Comparison of ENCODE assay signal across 1 cellular context in genomic region chr4:86831262-86832090, GRCh38.
TF ChIP-seq lines count a peak whose summit lies in the region.

No MANE protein-coding gene starts in this region.

TF ChIP-seq in HCT116, 20 proteins besides CTCF, POLR2A, EP300 and RAD21 (continued from another document):
- TF ChIP-seq, protein P1, sequence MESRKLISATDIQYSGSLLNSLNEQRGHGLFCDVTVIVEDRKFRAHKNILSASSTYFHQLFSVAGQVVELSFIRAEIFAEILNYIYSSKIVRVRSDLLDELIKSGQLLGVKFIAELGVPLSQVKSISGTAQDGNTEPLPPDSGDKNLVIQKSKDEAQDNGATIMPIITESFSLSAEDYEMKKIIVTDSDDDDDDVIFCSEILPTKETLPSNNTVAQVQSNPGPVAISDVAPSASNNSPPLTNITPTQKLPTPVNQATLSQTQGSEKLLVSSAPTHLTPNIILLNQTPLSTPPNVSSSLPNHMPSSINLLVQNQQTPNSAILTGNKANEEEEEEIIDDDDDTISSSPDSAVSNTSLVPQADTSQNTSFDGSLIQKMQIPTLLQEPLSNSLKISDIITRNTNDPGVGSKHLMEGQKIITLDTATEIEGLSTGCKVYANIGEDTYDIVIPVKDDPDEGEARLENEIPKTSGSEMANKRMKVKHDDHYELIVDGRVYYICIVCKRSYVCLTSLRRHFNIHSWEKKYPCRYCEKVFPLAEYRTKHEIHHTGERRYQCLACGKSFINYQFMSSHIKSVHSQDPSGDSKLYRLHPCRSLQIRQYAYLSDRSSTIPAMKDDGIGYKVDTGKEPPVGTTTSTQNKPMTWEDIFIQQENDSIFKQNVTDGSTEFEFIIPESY (IDR thresholded peaks at IDR 0.05; ENCODE audit: extremely low read depth, insufficient replicate concordance, low read length), result no peak
- TF ChIP-seq MAX (IDR thresholded peaks at IDR 0.05), result 0 out of 2 replicates have a peak, but pooled peaks have one; percentile 49
- no peak for TF ChIP-seq POLR2AphosphoS5 (IDR thresholded peaks at IDR 0.05; ENCODE audit: low read depth, low read length)
- peak; percentile 69 for TF ChIP-seq SP1 (IDR thresholded peaks at IDR 0.05; ENCODE audit: low read depth)
- TF ChIP-seq ELF1 (IDR thresholded peaks at IDR 0.05; ENCODE audit: borderline replicate concordance, low read depth), result no peak
- no peak for TF ChIP-seq ATF3 (IDR thresholded peaks at IDR 0.05)
- no peak for TF ChIP-seq TCF7L2 (IDR thresholded peaks at IDR 0.05; ENCODE audit: borderline replicate concordance, extremely low read depth, insufficient read depth, insufficient read length)
